11 cellular contexts compared by ENCODE assay signal in the genomic region with DNA sequence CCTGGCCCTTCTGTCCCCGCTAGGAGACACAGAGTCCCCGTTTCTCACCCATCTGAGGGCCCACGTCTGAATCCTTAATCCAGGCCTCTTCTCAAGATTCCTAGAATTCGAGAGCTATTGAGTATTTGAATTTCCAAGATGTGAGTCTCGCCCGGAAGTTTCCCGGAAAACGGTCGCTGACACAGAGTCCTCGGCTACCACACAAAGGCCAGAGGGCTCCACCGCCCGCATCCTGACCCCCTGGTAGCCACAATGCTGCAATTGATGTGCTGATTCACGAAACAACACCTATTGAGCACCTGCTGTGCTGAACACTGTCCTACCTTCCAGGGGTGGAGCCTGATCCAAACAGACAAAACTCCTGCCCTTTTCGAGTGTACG. TPM values are rescaled to one million over a fixed set of nuclear protein-coding genes. Genes with fewer than 3 reads are reported as not detected.
DNase-seq lines count a peak whose midpoint lies in the region; ATAC-seq and TF ChIP-seq lines count a peak whose summit lies in the region.
"Had no signal": no experiment of that assay in that cellular context is flagged by ENCODE, and none has a peak within 500 bp of the region (broad histone marks: within the 10 kb centered on the region; RNA-seq: fewer than 3 reads in every experiment).

No MANE protein-coding gene starts in this region.

- H3K79me1 ChIP-seq in mesendoderm (ENCODE audit: low read length) = no peaks in the 10 kb centered on the region

- no peak for DNase-seq in activated naive CD4-positive, alpha-beta T cell treated with anti-CD3 and anti-CD28 coated beads, Interleukin-2, amount 10 ng/mL, durations not matched to agents 7 days and 5 days
- DNase-seq in activated naive CD4-positive, alpha-beta T cell (lab: John Stamatoyannopoulos, UW) = no peak
- no peak for DNase-seq in central memory CD8-positive, alpha-beta T cell (ENCODE audit: low spot score in 2 of 2)
- DNase-seq in mesendoderm (peak; percentile 42), thyroid gland (no peak), omental fat pad (ENCODE audit: low spot score) (no peak), GOT3 (lab: John Stamatoyannopoulos, UW) (no peak)
- DNase-seq in activated effector memory CD4-positive, alpha-beta T cell treated with Interleukin-2 at 50 U/mL for 16 hours = no peak
- DNase-seq: BE2C had no signal

- H3K27me3 ChIP-seq in mesendoderm (ENCODE audit: insufficient read depth, low read length, poor library complexity) (peaks cover 21% of the 10 kb centered on the region), thyroid gland (no peaks in the 10 kb centered on the region)
- H3K27me3 ChIP-seq: BE2C had no signal

- H2BK15ac ChIP-seq in mesendoderm (replicated peaks; ENCODE audit: low read depth) = no peak overlapping the region

- intact Hi-C loops in thyroid gland (cut with DNase I) = no loop called here

- peaks cover 50% of the 10 kb centered on the region for H3K27me3 Mint-ChIP-seq in activated naive CD4-positive, alpha-beta T cell treated with anti-CD3 and anti-CD28 coated beads, Interleukin-2, amount 10 ng/mL, durations not matched to agents 7 days and 5 days
- H3K27me3 Mint-ChIP-seq in central memory CD8-positive, alpha-beta T cell = peaks cover 21% of the 10 kb centered on the region

- H3K79me2 ChIP-seq in mesendoderm (ENCODE audit: control insufficient read depth, insufficient read depth, low read length) = no peaks in the 10 kb centered on the region

- no peak overlapping the region for H2BK120ac ChIP-seq in mesendoderm (ENCODE audit: low read depth, low read length)

- H3K9ac ChIP-seq in mesendoderm (ENCODE audit: low read length) = no peak overlapping the region

- H2AK5ac ChIP-seq in mesendoderm (ENCODE audit: low read length) = no peak overlapping the region

- peak overlapping the region; percentile 88 for H3K4me3 Mint-ChIP-seq in activated naive CD4-positive, alpha-beta T cell treated with anti-CD3 and anti-CD28 coated beads, Interleukin-2, amount 10 ng/mL, durations not matched to agents 7 days and 5 days
- peak overlapping the region; percentile 84 for H3K4me3 Mint-ChIP-seq in central memory CD8-positive, alpha-beta T cell

- H3K36me3 Mint-ChIP-seq in activated naive CD4-positive, alpha-beta T cell treated with anti-CD3 and anti-CD28 coated beads, Interleukin-2, amount 10 ng/mL, durations not matched to agents 7 days and 5 days = no peaks in the 10 kb centered on the region
- peaks cover 1% of the 10 kb centered on the region for H3K36me3 Mint-ChIP-seq in central memory CD8-positive, alpha-beta T cell (ENCODE audit: insufficient read depth)

- H4K8ac ChIP-seq in mesendoderm (ENCODE audit: low read depth, low read length) = no peak overlapping the region

- H2BK5ac ChIP-seq in mesendoderm (ENCODE audit: low read length) = no peak overlapping the region

- H3K9me3 ChIP-seq in thyroid gland = no peaks in the 10 kb centered on the region
- H3K9me3 ChIP-seq: BE2C had no signal

- H3K56ac ChIP-seq in mesendoderm (ENCODE audit: low read length) = peak overlapping the region; percentile 64

- H3K18ac ChIP-seq in mesendoderm (ENCODE audit: low read length) = no peak overlapping the region

- H3K27ac ChIP-seq in mesendoderm (ENCODE audit: low read depth, low read length) (no peak overlapping the region), thyroid gland (no peak overlapping the region)

- TF ChIP-seq POLR2A in thyroid gland (IDR thresholded peaks at IDR 0.05) = no peak

- no peak for TF ChIP-seq CTCF in thyroid gland (IDR thresholded peaks at IDR 0.05)
- TF ChIP-seq CTCF in omental fat pad (IDR thresholded peaks at IDR 0.05) = no peak

- H3K4me1 ChIP-seq in mesendoderm (ENCODE audit: control insufficient read depth, low read depth, low read length) (no peaks in the 10 kb centered on the region), thyroid gland (peaks cover 4 to 18% of the 10 kb centered on the region in 2 donors)
- H3K4me1 ChIP-seq: BE2C had no signal

- no peak for ATAC-seq in central memory CD8-positive, alpha-beta T cell (replicated peaks; ENCODE audit: extremely low read depth, poor library complexity, severe bottlenecking)
- ATAC-seq in omental fat pad (ENCODE audit: low FRiP score) = no peak

- H3K23ac ChIP-seq in mesendoderm (ENCODE audit: low read length) = no peak overlapping the region

- CTCF ChIA-PET in activated naive CD4-positive, alpha-beta T cell treated with anti-CD3 and anti-CD28 coated beads, Interleukin-2, amount 10 ng/mL, durations not matched to agents 7 days and 5 days (lab: Charles Lee) = no interaction called here

- H3K4me2 ChIP-seq in mesendoderm (ENCODE audit: low read length) = peak overlapping the region; percentile 54

- no peak overlapping the region for H3K4ac ChIP-seq in mesendoderm (ENCODE audit: low read depth, low read length)

- peaks cover 18% of the 10 kb centered on the region for H3K4me1 Mint-ChIP-seq in activated naive CD4-positive, alpha-beta T cell treated with anti-CD3 and anti-CD28 coated beads, Interleukin-2, amount 10 ng/mL, durations not matched to agents 7 days and 5 days
- peaks cover 16% of the 10 kb centered on the region for H3K4me1 Mint-ChIP-seq in central memory CD8-positive, alpha-beta T cell

- no peaks in the 10 kb centered on the region for H3K9me3 Mint-ChIP-seq in activated naive CD4-positive, alpha-beta T cell treated with anti-CD3 and anti-CD28 coated beads, Interleukin-2, amount 10 ng/mL, durations not matched to agents 7 days and 5 days
- H3K9me3 Mint-ChIP-seq in central memory CD8-positive, alpha-beta T cell = no peaks in the 10 kb centered on the region

- H3K4me3 ChIP-seq in mesendoderm (ENCODE audit: low read length) (no peak overlapping the region), thyroid gland (replicated peaks in 1 of 3) (peak overlapping the region; percentile 35 to 78 (median 60))

- no peaks in the 10 kb centered on the region for H3K36me3 ChIP-seq in mesendoderm (ENCODE audit: control insufficient read depth, insufficient read depth, low read length)
- no peaks in the 10 kb centered on the region for H3K36me3 ChIP-seq in thyroid gland
- H3K36me3 ChIP-seq: BE2C had no signal

- H3K27ac Mint-ChIP-seq in activated naive CD4-positive, alpha-beta T cell treated with anti-CD3 and anti-CD28 coated beads, Interleukin-2, amount 10 ng/mL, durations not matched to agents 7 days and 5 days = no peak overlapping the region
- H3K27ac Mint-ChIP-seq in central memory CD8-positive, alpha-beta T cell (ENCODE audit: low read depth) = peak overlapping the region; percentile 92

- H4K5ac ChIP-seq in mesendoderm (ENCODE audit: low read length) = no peak overlapping the region

- WGBS in mesendoderm (ENCODE audit: extremely low coverage, insufficient coverage, low lambda C conversion rate) = no CpG with 5 or more reads among the region's 15 CpGs
- WGBS in thyroid gland, 2 donors = 62 to 63% methylated on average over 15 of the region's 15 CpGs

RNA-seq across cellular contexts. Expression of gene FBP1, which starts 0.7 kb away (rescaled TPM):
- 1.7 TPM for polyA plus RNA-seq in mesendoderm (2013, experiment 1 of 2)
- 1.2 TPM for polyA plus RNA-seq in mesendoderm (2013, experiment 2 of 2)
- 10 to 100 TPM; 20.3 to 31.8 (median 23.1) TPM for total RNA-seq in thyroid gland
- 10 to 100 TPM in 2 of 4 donors, 1 to 10 TPM in 2; 6.9 to 98.5 (median 10.3) TPM for total RNA-seq in omental fat pad
- total RNA-seq: HT1080 had no signal

RNA-seq across cellular contexts. Expression of gene FBP2, which starts 46.4 kb away (rescaled TPM):
- polyA plus RNA-seq in mesendoderm (2013, experiment 1 of 2) = 0.03 TPM
- polyA plus RNA-seq in mesendoderm (2013, experiment 2 of 2) = 0.03 TPM
- total RNA-seq in thyroid gland = not detected
- not detected for total RNA-seq in omental fat pad
- total RNA-seq: HT1080, renal cortical epithelial cell had no signal
